11 cellular contexts compared by ENCODE assay signal in genomic region chr1:113912594-113913311, GRCh38. TPM values are rescaled to one million over a fixed set of nuclear protein-coding genes. Genes with fewer than 3 reads are reported as not detected.
DNase-seq lines count a peak whose midpoint lies in the region; ATAC-seq and TF ChIP-seq lines count a peak whose summit lies in the region.
"Had no signal": no experiment of that assay in that cellular context is flagged by ENCODE, and none has a peak within 500 bp of the region (broad histone marks: within the 10 kb centered on the region; RNA-seq: fewer than 3 reads in every experiment).

No MANE protein-coding gene starts in this region.

- no peaks in the 10 kb centered on the region for H3K36me3 ChIP-seq in ovary

- H3K9me3 ChIP-seq in ovary, result no peaks in the 10 kb centered on the region

- H3K4me1 ChIP-seq in ovary (ENCODE audit: insufficient read depth), result peaks cover 4% of the 10 kb centered on the region

- H3K4me3 ChIP-seq in fibroblast of mammary gland (ENCODE audit: control insufficient read depth, low read depth, low read length) (no peak overlapping the region), ovary (no peak overlapping the region)

- H3K27ac ChIP-seq in ovary, result peak overlapping the region in 1 of 2 donors; percentile 20

- WGBS in ovary, 3 donors, result 9 to 16% (median 15%) methylated on average over 6 of the region's 6 CpGs

- no peak for TF ChIP-seq POLR2A in ovary (IDR thresholded peaks at IDR 0.05)

- TF ChIP-seq CTCF in fibroblast of mammary gland (conservative IDR thresholded peaks at IDR 0.05; ENCODE audit: control insufficient read depth, insufficient read depth, low read depth, low read length) (no peak), ovary (IDR thresholded peaks at IDR 0.05) (no peak)

- no peaks in the 10 kb centered on the region for H3K27me3 ChIP-seq in ovary

- DNase-seq in Ammon's horn (ENCODE audit: low spot score) (peak; percentile 34), NCI-H82 (lab: John Stamatoyannopoulos, UW) (peak; percentile 95), fibroblast of mammary gland (ENCODE audit: low read depth) (peak; percentile 44), ovary (peak; percentile 42 to 72 (median 54))
- DNase-seq: activated naive CD4-positive, alpha-beta T cell treated with anti-CD3 and anti-CD28 coated beads for 36 hours had no signal

- no peak for ATAC-seq in HG03571 (IDR thresholded peaks at IDR 0.05; ENCODE audit: unreplicated experiment)
- no peak for ATAC-seq in GM18867 (IDR thresholded peaks at IDR 0.05; ENCODE audit: unreplicated experiment)
- ATAC-seq in HG02763 (IDR thresholded peaks at IDR 0.05; ENCODE audit: unreplicated experiment), result no peak
- no peak for ATAC-seq in HG02885 (IDR thresholded peaks at IDR 0.05; ENCODE audit: poor library complexity, unreplicated experiment)

- intact Hi-C loops in ovary (cut with DNase I), result no loop called here

- no peak for TF ChIP-seq EP300 in ovary (IDR thresholded peaks at IDR 0.05)

RNA-seq across cellular contexts. Expression of gene DCLRE1B, which starts 7.6 kb away (rescaled TPM):
- 1 to 10 TPM; 2.4 to 6.8 (median 5.0) TPM for total RNA-seq in ovary
- 1 to 10 TPM; 3.6 to 7.1 TPM for polyA plus RNA-seq in ovary

RNA-seq across cellular contexts. Expression of gene AP4B1, which starts 8.2 kb away (rescaled TPM):
- 10 to 100 TPM; 14.4 to 23.3 (median 16.9) TPM for total RNA-seq in ovary
- 10 to 100 TPM; 15.2 to 23.7 TPM for polyA plus RNA-seq in ovary

RNA-seq across cellular contexts. Expression of gene HIPK1, which starts 16.4 kb away (rescaled TPM):
- 10 to 100 TPM; 35.5 to 77.0 (median 68.3) TPM for total RNA-seq in ovary
- 10 to 100 TPM; 17.5 to 46.9 TPM for polyA plus RNA-seq in ovary

RNA-seq across cellular contexts. Expression of gene BCL2L15, which starts 25.4 kb away (rescaled TPM):
- total RNA-seq in ovary, result 1 to 10 TPM in 3 of 7 donors, under 1 TPM in 4; 0.18 to 6.7 (median 0.88) TPM
- polyA plus RNA-seq in ovary, result under 1 TPM; 0.21 to 0.40 TPM
- total RNA-seq: SK-MEL-5 had no signal

RNA-seq across cellular contexts. Expression of gene PTPN22, which starts 41.2 kb away (rescaled TPM):
- 1 to 10 TPM in 5 of 7 donors, under 1 TPM in 2; 0.66 to 2.1 (median 1.6) TPM for total RNA-seq in ovary
- polyA plus RNA-seq in ovary, result 1 to 10 TPM in 1 of 2 donors, under 1 TPM in 1; 0.24 to 4.2 TPM
- total RNA-seq: HT-29 had no signal

Comparison
In these comparisons a context has a peak if more than half of its experiments do, and no peak if none do; other contexts are left out.
1. DNase-seq: peak in every context shown above with its lines; median percentile 95 in NCI-H82; 54 in ovary; 44 in fibroblast of mammary gland; 34 in Ammon's horn.